In genomic region chr17:13513039-13513405, GRCh38 we compare ENCODE assay signal across 1 cellular context.
A peak's percentile ranks its signal among the peaks of the same experiment; 100 is the strongest.
TF ChIP-seq lines count a peak whose summit lies in the region.

No MANE protein-coding gene starts in this region.

TF ChIP-seq in K562, 482 proteins besides CTCF, POLR2A, EP300 and RAD21 (continued from another document and continues in another):
- TF ChIP-seq ZNF592 (IDR thresholded peaks at IDR 0.05), result peak; percentile 48
- no peak for TF ChIP-seq BRF1 (IDR thresholded peaks at IDR 0.05; ENCODE audit: borderline replicate concordance, extremely low read depth, insufficient read length)
- no peak for TF ChIP-seq SMARCA4 (IDR thresholded peaks at IDR 0.05)
- no peak for TF ChIP-seq CBX8 (IDR thresholded peaks at IDR 0.05; ENCODE audit: borderline replicate concordance, extremely low read depth, low read depth, low read length, poor library complexity, severe bottlenecking)
- TF ChIP-seq ZNF133 (CRISPR knock-in tag; IDR thresholded peaks at IDR 0.05), result no peak
- TF ChIP-seq TCF7L2 (IDR thresholded peaks at IDR 0.05; ENCODE audit: low read depth, low read length), result no peak
- no peak for TF ChIP-seq ZNF407 (IDR thresholded peaks at IDR 0.05; ENCODE audit: low read depth)
- TF ChIP-seq RBBP5 (IDR thresholded peaks at IDR 0.05; ENCODE audit: borderline replicate concordance, insufficient read depth, low read length, poor library complexity, severe bottlenecking), result peak; percentile 62
- TF ChIP-seq ASH1L (IDR thresholded peaks at IDR 0.05; ENCODE audit: borderline replicate concordance, low read depth, partially characterized antibody), result no peak
- TF ChIP-seq MAX (CRISPR knock-in tag; IDR thresholded peaks at IDR 0.05), result no peak
- TF ChIP-seq ZFP91 (CRISPR knock-in tag; IDR thresholded peaks at IDR 0.05), result no peak
- no peak for TF ChIP-seq HEY1 (CRISPR knock-in tag; IDR thresholded peaks at IDR 0.05; ENCODE audit: borderline replicate concordance)
- no peak for TF ChIP-seq RHOXF2B (CRISPR knock-in tag; conservative IDR thresholded peaks at IDR 0.05)
- TF ChIP-seq BRF2 (IDR thresholded peaks at IDR 0.05; ENCODE audit: borderline replicate concordance, insufficient read depth, insufficient read length), result no peak
- TF ChIP-seq MGA (IDR thresholded peaks at IDR 0.05), result 0 out of 2 replicates have a peak, but pooled peaks have one; percentile 27
- TF ChIP-seq ZKSCAN3 (CRISPR knock-in tag; IDR thresholded peaks at IDR 0.05), result no peak
- no peak for TF ChIP-seq SRF (CRISPR knock-in tag; IDR thresholded peaks at IDR 0.05)
- TF ChIP-seq ZNF24 (IDR thresholded peaks at IDR 0.05), result 0 out of 2 replicates have a peak, but pooled peaks have one; percentile 12
- no peak for TF ChIP-seq HDAC2 (IDR thresholded peaks at IDR 0.05)
- TF ChIP-seq HOXB6 (CRISPR knock-in tag; IDR thresholded peaks at IDR 0.05; ENCODE audit: borderline replicate concordance), result no peak
- no peak for TF ChIP-seq ZNF174 (CRISPR knock-in tag; IDR thresholded peaks at IDR 0.05)
- TF ChIP-seq ZNF780A (CRISPR knock-in tag; IDR thresholded peaks at IDR 0.05), result no peak
- TF ChIP-seq BACH1 (tag; IDR thresholded peaks at IDR 0.05), result no peak
- no peak for TF ChIP-seq FOXM1 (IDR thresholded peaks at IDR 0.05; ENCODE audit: low read depth)
- TF ChIP-seq FOXM1 (CRISPR knock-in tag; IDR thresholded peaks at IDR 0.05; ENCODE audit: low read depth), result no peak
